Comparison of ENCODE assay signal across 10 cellular contexts in genomic region chr5:135392256-135392655, GRCh38. TPM values are rescaled to one million over a fixed set of nuclear protein-coding genes. Genes with fewer than 3 reads are reported as not detected.
A peak's percentile ranks its signal among the peaks of the same experiment; 100 is the strongest.
DNase-seq lines count a peak whose midpoint lies in the region; ATAC-seq and TF ChIP-seq lines count a peak whose summit lies in the region.
"Had no signal": no experiment of that assay in that cellular context is flagged by ENCODE, and none has a peak within 500 bp of the region (broad histone marks: within the 10 kb centered on the region; RNA-seq: fewer than 3 reads in every experiment).

No MANE protein-coding gene starts in this region.

- no peaks in the 10 kb centered on the region for H3K9me3 Mint-ChIP-seq in activated T-cell treated with anti-CD3 and anti-CD28 coated beads, Interleukin-2, amount 50 U/mL, for 24 hours
- no peaks in the 10 kb centered on the region for H3K9me3 Mint-ChIP-seq in activated CD8-positive, alpha-beta T cell treated with anti-CD3 and anti-CD28 coated beads for 36 hours
- no peaks in the 10 kb centered on the region for H3K9me3 Mint-ChIP-seq in stimulated activated naive CD8-positive, alpha-beta T cell treated with anti-CD3 and anti-CD28 coated beads, Interleukin-15, amount 100 ng/mL, for 72 hours

- H3K36me3 Mint-ChIP-seq in activated T-cell treated with anti-CD3 and anti-CD28 coated beads, Interleukin-2, amount 50 U/mL, for 24 hours (ENCODE audit: low read depth): peaks cover 94% of the 10 kb centered on the region
- H3K36me3 Mint-ChIP-seq in activated CD8-positive, alpha-beta T cell treated with anti-CD3 and anti-CD28 coated beads for 36 hours (ENCODE audit: low read depth): peaks cover 45% of the 10 kb centered on the region

- no peaks in the 10 kb centered on the region for H3K27me3 ChIP-seq in right atrium auricular region

- peak overlapping the region; percentile 70 for H3K27ac Mint-ChIP-seq in activated T-cell treated with anti-CD3 and anti-CD28 coated beads, Interleukin-2, amount 50 U/mL, for 24 hours
- no peak overlapping the region for H3K27ac Mint-ChIP-seq in activated CD8-positive, alpha-beta T cell treated with anti-CD3 and anti-CD28 coated beads for 36 hours
- H3K27ac Mint-ChIP-seq in stimulated activated naive CD8-positive, alpha-beta T cell treated with anti-CD3 and anti-CD28 coated beads, Interleukin-15, amount 100 ng/mL, for 72 hours: peak overlapping the region in 1 of 2 donors; percentile 91

- peaks cover 95% of the 10 kb centered on the region for H3K4me1 Mint-ChIP-seq in activated T-cell treated with anti-CD3 and anti-CD28 coated beads, Interleukin-2, amount 50 U/mL, for 24 hours (ENCODE audit: low read depth)
- peaks cover 84% of the 10 kb centered on the region for H3K4me1 Mint-ChIP-seq in activated CD8-positive, alpha-beta T cell treated with anti-CD3 and anti-CD28 coated beads for 36 hours (ENCODE audit: low read depth)
- H3K4me1 Mint-ChIP-seq in stimulated activated naive CD8-positive, alpha-beta T cell treated with anti-CD3 and anti-CD28 coated beads, Interleukin-15, amount 100 ng/mL, for 72 hours: peaks cover 73% of the 10 kb centered on the region

- peaks cover 18% of the 10 kb centered on the region for H3K36me3 ChIP-seq in right atrium auricular region

- no peaks in the 10 kb centered on the region for H3K27me3 Mint-ChIP-seq in activated T-cell treated with anti-CD3 and anti-CD28 coated beads, Interleukin-2, amount 50 U/mL, for 24 hours
- H3K27me3 Mint-ChIP-seq in activated CD8-positive, alpha-beta T cell treated with anti-CD3 and anti-CD28 coated beads for 36 hours: no peaks in the 10 kb centered on the region
- H3K27me3 Mint-ChIP-seq in stimulated activated naive CD8-positive, alpha-beta T cell treated with anti-CD3 and anti-CD28 coated beads, Interleukin-15, amount 100 ng/mL, for 72 hours: no peaks in the 10 kb centered on the region

- intact Hi-C loops in activated CD8-positive, alpha-beta T cell treated with anti-CD3 and anti-CD28 coated beads for 36 hours (cut with micrococcal nuclease): no loop called here

- no peak overlapping the region for H3K4me3 ChIP-seq in right atrium auricular region

- H3K4me1 ChIP-seq in right atrium auricular region: peaks cover 4 to 98% of the 10 kb centered on the region in 2 donors

- H3K27ac ChIP-seq in right atrium auricular region: peak overlapping the region; percentile 61 to 73

- CTCF ChIA-PET in activated CD8-positive, alpha-beta T cell treated with anti-CD3 and anti-CD28 coated beads for 36 hours (lab: Charles Lee): interaction anchor here (1.5 kb wide), 1 partner anchor 34 kb away, joined by 5 read pairs; no protein-coding TSS in a partner anchor

- peak; percentile 42 for ATAC-seq in activated CD8-positive, alpha-beta T cell treated with anti-CD3 and anti-CD28 coated beads for 36 hours
- peak; percentile 47 for ATAC-seq in stimulated activated naive CD8-positive, alpha-beta T cell treated with anti-CD3 and anti-CD28 coated beads, Interleukin-15, amount 100 ng/mL, for 72 hours
- no peak for ATAC-seq in GM21423 (IDR thresholded peaks at IDR 0.05; ENCODE audit: unreplicated experiment)

- peak overlapping the region; percentile 8 for H3K4me3 Mint-ChIP-seq in activated T-cell treated with anti-CD3 and anti-CD28 coated beads, Interleukin-2, amount 50 U/mL, for 24 hours
- no peak overlapping the region for H3K4me3 Mint-ChIP-seq in activated CD8-positive, alpha-beta T cell treated with anti-CD3 and anti-CD28 coated beads for 36 hours
- H3K4me3 Mint-ChIP-seq in stimulated activated naive CD8-positive, alpha-beta T cell treated with anti-CD3 and anti-CD28 coated beads, Interleukin-15, amount 100 ng/mL, for 72 hours: no peak overlapping the region

- DNase-seq in activated T-cell treated with anti-CD3 and anti-CD28 coated beads, Interleukin-2, amount 50 U/mL, for 24 hours: no peak
- DNase-seq in activated T-cell treated with anti-CD3 and anti-CD28 coated beads, Interleukin-2, amount 50 U/mL, for 1 hour: no peak
- DNase-seq in activated CD8-positive, alpha-beta T cell treated with anti-CD3 and anti-CD28 coated beads for 36 hours: no peak
- DNase-seq in right atrium auricular region (ENCODE audit: low spot score) (no peak), RKO (ENCODE audit: low spot score) (no peak), SKM-1 treated with dmso at 0.1 percent for 144 hours (lab: John Stamatoyannopoulos, UW; ENCODE audit: unreplicated experiment) (no peak)
- no peak for DNase-seq in stimulated activated naive CD8-positive, alpha-beta T cell treated with anti-CD3 and anti-CD28 coated beads, Interleukin-15, amount 100 ng/mL, for 72 hours
- DNase-seq: retina, SHP77 treated with DMSO at 0.1 percent for 48 hours had no signal

- no peak for TF ChIP-seq CTCF in activated CD8-positive, alpha-beta T cell treated with anti-CD3 and anti-CD28 coated beads for 36 hours (IDR thresholded peaks at IDR 0.05)
- no peak for TF ChIP-seq CTCF in right atrium auricular region (IDR thresholded peaks at IDR 0.05)

- POLR2A ChIA-PET in activated CD8-positive, alpha-beta T cell treated with anti-CD3 and anti-CD28 coated beads for 36 hours (lab: Charles Lee): no interaction called here

- no peaks in the 10 kb centered on the region for H3K9me3 ChIP-seq in right atrium auricular region

RNA-seq across cellular contexts. Expression of gene MACROH2A1, which starts 6.8 kb away (rescaled TPM):
- 100 to 1,000 TPM; 170 to 179 TPM for total RNA-seq in activated CD8-positive, alpha-beta T cell treated with anti-CD3 and anti-CD28 coated beads for 36 hours
- 100 to 1,000 TPM; 149 to 179 TPM for total RNA-seq in right atrium auricular region

RNA-seq across cellular contexts. Expression of gene DCANP1, which starts 54.9 kb away (rescaled TPM):
- total RNA-seq in activated CD8-positive, alpha-beta T cell treated with anti-CD3 and anti-CD28 coated beads for 36 hours: not detected
- not detected for total RNA-seq in right atrium auricular region

RNA-seq across cellular contexts. Expression of gene TIFAB, which starts 59.9 kb away (rescaled TPM):
- not detected for total RNA-seq in activated CD8-positive, alpha-beta T cell treated with anti-CD3 and anti-CD28 coated beads for 36 hours
- not detected for total RNA-seq in right atrium auricular region
